ENCODE assay signal across 1 cellular context in the genomic region with DNA sequence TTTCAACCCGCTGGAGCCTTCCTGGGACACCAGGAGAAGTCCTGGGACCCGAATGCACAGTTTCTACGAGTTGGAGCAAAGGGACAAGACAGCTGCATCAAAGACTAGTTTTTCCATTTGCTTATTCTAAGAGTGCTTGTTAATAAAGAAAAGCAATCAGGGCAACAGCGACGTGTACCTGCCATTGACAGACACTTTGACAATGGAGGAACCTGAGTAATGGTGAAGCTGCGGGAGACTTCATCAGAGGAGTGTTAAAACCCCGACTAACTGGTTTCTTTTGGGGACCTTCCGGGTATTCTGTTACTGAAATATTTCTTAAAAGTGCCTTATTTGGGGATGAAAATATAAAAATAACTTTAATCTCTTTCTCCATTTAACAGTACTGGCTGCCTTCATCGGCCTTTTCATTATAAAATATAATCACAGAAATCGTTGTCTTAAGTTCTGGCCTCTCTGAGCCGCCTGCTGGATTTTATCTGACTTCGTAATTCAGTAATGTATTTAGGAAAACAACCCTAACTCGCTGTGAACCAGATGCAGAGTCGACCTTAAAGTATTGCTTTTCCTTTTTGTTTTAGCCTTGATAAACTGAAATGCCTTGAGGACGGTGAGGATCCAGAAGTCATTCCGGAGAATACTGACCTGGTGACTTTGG.
TF ChIP-seq lines count a peak whose summit lies in the region.

No MANE protein-coding gene starts in this region.

TF ChIP-seq in H1, 55 proteins besides CTCF, POLR2A, EP300 and RAD21 (continued from another document):
- TF ChIP-seq, protein P1, sequence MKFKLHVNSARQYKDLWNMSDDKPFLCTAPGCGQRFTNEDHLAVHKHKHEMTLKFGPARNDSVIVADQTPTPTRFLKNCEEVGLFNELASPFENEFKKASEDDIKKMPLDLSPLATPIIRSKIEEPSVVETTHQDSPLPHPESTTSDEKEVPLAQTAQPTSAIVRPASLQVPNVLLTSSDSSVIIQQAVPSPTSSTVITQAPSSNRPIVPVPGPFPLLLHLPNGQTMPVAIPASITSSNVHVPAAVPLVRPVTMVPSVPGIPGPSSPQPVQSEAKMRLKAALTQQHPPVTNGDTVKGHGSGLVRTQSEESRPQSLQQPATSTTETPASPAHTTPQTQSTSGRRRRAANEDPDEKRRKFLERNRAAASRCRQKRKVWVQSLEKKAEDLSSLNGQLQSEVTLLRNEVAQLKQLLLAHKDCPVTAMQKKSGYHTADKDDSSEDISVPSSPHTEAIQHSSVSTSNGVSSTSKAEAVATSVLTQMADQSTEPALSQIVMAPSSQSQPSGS (IDR thresholded peaks at IDR 0.05; ENCODE audit: low read length): no peak
